In genomic region chr16:27239026-27239425, GRCh38 we compare ENCODE assay signal across 15 cellular contexts. TPM values are rescaled to one million over a fixed set of nuclear protein-coding genes. Genes with fewer than 3 reads are reported as not detected.
DNase-seq lines count a peak whose midpoint lies in the region; ATAC-seq and TF ChIP-seq lines count a peak whose summit lies in the region.
"Had no signal": no experiment of that assay in that cellular context is flagged by ENCODE, and none has a peak within 500 bp of the region (broad histone marks: within the 10 kb centered on the region; RNA-seq: fewer than 3 reads in every experiment).

No MANE protein-coding gene starts in this region.

- H3K27ac ChIP-seq in DND-41 (ENCODE audit: low read length) = peak overlapping the region; percentile 96
- H3K27ac ChIP-seq in osteoblast (ENCODE audit: low read depth, low read length) = no peak overlapping the region
- H3K27ac ChIP-seq: epithelial cell of prostate had no signal

- no peak for TF ChIP-seq CTCF in DND-41 (IDR thresholded peaks at IDR 0.05; ENCODE audit: borderline replicate concordance, extremely low read depth, low read length, poor library complexity, severe bottlenecking)
- no peak for TF ChIP-seq CTCF in activated B cell treated with CpG ODN at 0.5 μM for 24 hours (IDR thresholded peaks at IDR 0.05)
- no peak for TF ChIP-seq CTCF in osteoblast (IDR thresholded peaks at IDR 0.05; ENCODE audit: extremely low read depth, low read depth, low read length)

- no peak for ATAC-seq in DND-41 (ENCODE audit: insufficient read depth, low read depth)
- ATAC-seq in activated B cell treated with CpG ODN at 0.5 μM for 24 hours (ENCODE audit: low read depth) = no peak
- ATAC-seq in HG03342 (IDR thresholded peaks at IDR 0.05; ENCODE audit: unreplicated experiment) = no peak
- no peak for ATAC-seq in HG02973 (IDR thresholded peaks at IDR 0.05; ENCODE audit: unreplicated experiment)
- ATAC-seq: HCT116, HepG2 had no signal

- POLR2A ChIA-PET in activated B cell treated with CpG ODN at 0.5 μM for 24 hours (lab: Charles Lee) = interaction anchor here (0.9 to 11.1 kb wide), 9 partner anchors 14 to 212 kb away, joined by 3 to 96 read pairs (median 6); partner anchors contain the start of gene IL21R

- no peaks in the 10 kb centered on the region for H3K27me3 Mint-ChIP-seq in activated B cell treated with CpG ODN at 0.5 μM for 24 hours
- no peaks in the 10 kb centered on the region for H3K27me3 Mint-ChIP-seq in dendritic cell treated with granulocyte-macrophage colony-stimulating factor and Interleukin-4, amounts not matched to agents 40 ng/mL and 50 ng/mL, for 4 days

- no peak overlapping the region for H3K4me2 ChIP-seq in DND-41 (ENCODE audit: insufficient read depth, low read length)
- no peak overlapping the region for H3K4me2 ChIP-seq in osteoblast (ENCODE audit: insufficient read depth, low read length)

- H3K9me3 ChIP-seq in DND-41 (ENCODE audit: insufficient read depth, low read length, severe bottlenecking) = no peaks in the 10 kb centered on the region
- H3K9me3 ChIP-seq in osteoblast (ENCODE audit: low read depth, low read length) = no peaks in the 10 kb centered on the region
- H3K9me3 ChIP-seq: BLaER1 had no signal

- H3K4me3 ChIP-seq in DND-41 (ENCODE audit: low read depth in 1 of 2, low read length in 2 of 2) (no peak overlapping the region), osteoblast (ENCODE audit: insufficient read depth, low read length) (no peak overlapping the region)
- H3K4me3 ChIP-seq: BLaER1 had no signal

- H4K20me1 ChIP-seq in DND-41 (ENCODE audit: insufficient read depth, low read length) = no peaks in the 10 kb centered on the region
- no peaks in the 10 kb centered on the region for H4K20me1 ChIP-seq in osteoblast (ENCODE audit: insufficient read depth, low read length)
- H4K20me1 ChIP-seq: BLaER1 had no signal

- H3K4me1 ChIP-seq in DND-41 (ENCODE audit: insufficient read depth, low read length) (peaks cover 48% of the 10 kb centered on the region), osteoblast (ENCODE audit: insufficient read depth, low read length) (peaks cover 59% of the 10 kb centered on the region)

- no peak overlapping the region for H3K4me3 Mint-ChIP-seq in activated B cell treated with CpG ODN at 0.5 μM for 24 hours
- H3K4me3 Mint-ChIP-seq in dendritic cell treated with granulocyte-macrophage colony-stimulating factor and Interleukin-4, amounts not matched to agents 40 ng/mL and 50 ng/mL, for 4 days = no peak overlapping the region

- H2AFZ ChIP-seq in DND-41 (ENCODE audit: low read depth, low read length) (no peak overlapping the region), osteoblast (ENCODE audit: low read length) (no peak overlapping the region)

- H3K36me3 ChIP-seq in DND-41 (ENCODE audit: insufficient read depth, low read length) (peaks cover 23% of the 10 kb centered on the region), osteoblast (ENCODE audit: insufficient read depth, low read length) (peaks cover 3% of the 10 kb centered on the region)
- H3K36me3 ChIP-seq: BLaER1 had no signal

- CTCF ChIA-PET in activated B cell treated with CpG ODN at 0.5 μM for 24 hours (lab: Charles Lee) = no interaction called here

- H3K9ac ChIP-seq in DND-41 (ENCODE audit: low read depth, low read length) = no peak overlapping the region
- H3K9ac ChIP-seq: BLaER1 had no signal

- H3K4me1 Mint-ChIP-seq in activated B cell treated with CpG ODN at 0.5 μM for 24 hours = peaks cover 74% of the 10 kb centered on the region
- peaks cover 67% of the 10 kb centered on the region for H3K4me1 Mint-ChIP-seq in dendritic cell treated with granulocyte-macrophage colony-stimulating factor and Interleukin-4, amounts not matched to agents 40 ng/mL and 50 ng/mL, for 4 days (ENCODE audit: low read depth)

- H3K27me3 ChIP-seq in DND-41 (ENCODE audit: insufficient read depth, low read length, poor library complexity) (no peaks in the 10 kb centered on the region), osteoblast (ENCODE audit: insufficient read depth, low read length) (no peaks in the 10 kb centered on the region)
- H3K27me3 ChIP-seq: BLaER1 had no signal

- no peaks in the 10 kb centered on the region for H3K9me3 Mint-ChIP-seq in activated B cell treated with CpG ODN at 0.5 μM for 24 hours
- H3K9me3 Mint-ChIP-seq in dendritic cell treated with granulocyte-macrophage colony-stimulating factor and Interleukin-4, amounts not matched to agents 40 ng/mL and 50 ng/mL, for 4 days = no peaks in the 10 kb centered on the region

- intact Hi-C loops in activated B cell treated with CpG ODN at 0.5 μM for 24 hours (cut with micrococcal nuclease) = no loop called here
- intact Hi-C loops in dendritic cell treated with granulocyte-macrophage colony-stimulating factor and Interleukin-4, amounts not matched to agents 40 ng/mL and 50 ng/mL, for 4 days (cut with micrococcal nuclease) = loop anchor here (5.0 to 10.0 kb wide), 4 partner anchors 33 to 216 kb away; partner anchors contain the start of gene IL4R

- peaks cover 24% of the 10 kb centered on the region for H3K36me3 Mint-ChIP-seq in activated B cell treated with CpG ODN at 0.5 μM for 24 hours (ENCODE audit: low read depth)
- H3K36me3 Mint-ChIP-seq in dendritic cell treated with granulocyte-macrophage colony-stimulating factor and Interleukin-4, amounts not matched to agents 40 ng/mL and 50 ng/mL, for 4 days (ENCODE audit: low read depth) = peaks cover 10% of the 10 kb centered on the region

- DNase-seq in DND-41 (no peak), activated B cell treated with CpG ODN at 0.5 μM for 24 hours (no peak), osteoblast (ENCODE audit: insufficient read length, low spot score, missing footprints) (peak; percentile 64), HUDEP-2 (lab: John Stamatoyannopoulos, UW; ENCODE audit: unreplicated experiment in 76 of 76) (no peak)
- DNase-seq: activated CD4-positive, alpha-beta T cell treated with anti-CD3 and anti-CD28 coated beads for 4 hours; mesendoderm; NCI-H774; small intestine had no signal

- H3K79me2 ChIP-seq in DND-41 (ENCODE audit: insufficient read depth, low read length) (peaks cover 34% of the 10 kb centered on the region), osteoblast (ENCODE audit: insufficient read depth, low read length) (peaks cover 16% of the 10 kb centered on the region)

- H3K27ac Mint-ChIP-seq in activated B cell treated with CpG ODN at 0.5 μM for 24 hours = peak overlapping the region; percentile 99
- peak overlapping the region; percentile 85 for H3K27ac Mint-ChIP-seq in dendritic cell treated with granulocyte-macrophage colony-stimulating factor and Interleukin-4, amounts not matched to agents 40 ng/mL and 50 ng/mL, for 4 days

RNA-seq across cellular contexts. Expression of gene NSMCE1, which starts 29.5 kb away (rescaled TPM):
- total RNA-seq in activated B cell treated with CpG ODN at 0.5 μM for 24 hours (61.0 and 68.3 TPM in 2 replicates), osteoblast (57.9 and 71.3 TPM in 2 replicates)

RNA-seq across cellular contexts. Expression of gene KDM8, which starts 35.7 kb away (rescaled TPM):
- 13.4 and 17.9 TPM in 2 replicates for total RNA-seq in activated B cell treated with CpG ODN at 0.5 μM for 24 hours
- 2.9 and 6.2 TPM in 2 replicates for total RNA-seq in osteoblast
